18 cellular contexts compared by ENCODE assay signal in genomic region chr3:57735405-57735804, GRCh38. TPM values are rescaled to one million over a fixed set of nuclear protein-coding genes. Genes with fewer than 3 reads are reported as not detected.
A peak's percentile ranks its signal among the peaks of the same experiment; 100 is the strongest.
DNase-seq lines count a peak whose midpoint lies in the region; ATAC-seq and TF ChIP-seq lines count a peak whose summit lies in the region.
"Had no signal": no experiment of that assay in that cellular context is flagged by ENCODE, and none has a peak within 500 bp of the region (broad histone marks: within the 10 kb centered on the region; RNA-seq: fewer than 3 reads in every experiment).

No MANE protein-coding gene starts in this region.

- H3K4me3 ChIP-seq in mammary epithelial cell (replicated peaks in 1 of 3; ENCODE audit: insufficient read depth in 1 of 3, low read depth in 2 of 3, low read length in 3 of 3) (no peak overlapping the region), breast epithelium (no peak overlapping the region), HCT116 (replicated peaks in 1 of 2; ENCODE audit: low read depth in 1 of 2, low read length in 2 of 2) (no peak overlapping the region), Loucy (ENCODE audit: low read length, poor library complexity, severe bottlenecking) (no peak overlapping the region)
- H3K4me3 ChIP-seq: A549; BLaER1 treated with 17β-estradiol and CSF1 and Interleukin-3, amounts not matched to agents 10 nM and 100 nM had no signal

- H3K9me2 ChIP-seq in HCT116 (ENCODE audit: insufficient read depth) (no peaks in the 10 kb centered on the region), Loucy (replicated peaks; ENCODE audit: low read depth, low read length) (no peaks in the 10 kb centered on the region)

- H3K9ac ChIP-seq in mammary epithelial cell (ENCODE audit: insufficient read depth, low read length) (no peak overlapping the region), HCT116 (ENCODE audit: low read length) (no peak overlapping the region), Loucy (ENCODE audit: low read depth, low read length, poor library complexity, severe bottlenecking) (no peak overlapping the region)
- H3K9ac ChIP-seq: BLaER1 treated with 17β-estradiol and CSF1 and Interleukin-3, amounts not matched to agents 10 nM and 100 nM had no signal

- TF ChIP-seq CTCF in mammary epithelial cell (conservative IDR thresholded peaks at IDR 0.05 in 1 of 2, IDR thresholded peaks at IDR 0.05 in 1 of 2; ENCODE audit: extremely low read depth in 1 of 2, insufficient read depth in 1 of 2, low read depth in 1 of 2, low read length in 2 of 2), result no peak
- TF ChIP-seq CTCF in breast epithelium (IDR thresholded peaks at IDR 0.05), result no peak
- TF ChIP-seq CTCF in HCT116 (IDR thresholded peaks at IDR 0.05 in 2 of 3, conservative IDR thresholded peaks at IDR 0.05 in 1 of 3; ENCODE audit: borderline replicate concordance in 1 of 3, insufficient read depth in 1 of 3, low read depth in 2 of 3, low read length in 2 of 3), result no peak
- TF ChIP-seq CTCF in Loucy (conservative IDR thresholded peaks at IDR 0.05; ENCODE audit: low read length), result no peak

- no peak for TF ChIP-seq RAD21 in HCT116 (IDR thresholded peaks at IDR 0.05; ENCODE audit: low read depth)

- no peaks in the 10 kb centered on the region for H3K79me2 ChIP-seq in mammary epithelial cell (ENCODE audit: insufficient read depth, low read length)
- no peaks in the 10 kb centered on the region for H3K79me2 ChIP-seq in HCT116 (ENCODE audit: insufficient read depth, low read length)
- no peaks in the 10 kb centered on the region for H3K79me2 ChIP-seq in Loucy (ENCODE audit: insufficient read depth, low read length)

- no peak overlapping the region for H3K27ac ChIP-seq in mammary epithelial cell (ENCODE audit: insufficient read depth, low read depth, low read length)
- no peak overlapping the region for H3K27ac ChIP-seq in breast epithelium
- no peak overlapping the region for H3K27ac ChIP-seq in HCT116 (ENCODE audit: low read depth, low read length)
- peak overlapping the region; percentile 68 for H3K27ac ChIP-seq in epithelial cell of prostate
- H3K27ac ChIP-seq: 22Rv1; A549; BLaER1 treated with 17β-estradiol and CSF1 and Interleukin-3, amounts not matched to agents 10 nM and 100 nM; C4-2B had no signal

- H3K4me1 ChIP-seq in mammary epithelial cell (ENCODE audit: insufficient read depth, low read length), result no peaks in the 10 kb centered on the region
- no peaks in the 10 kb centered on the region for H3K4me1 ChIP-seq in breast epithelium
- peaks cover 0 to 6% of the 10 kb centered on the region in 2 experiments; a peak in 1 of 4 replicates for H3K4me1 ChIP-seq in HCT116 (ENCODE audit: control insufficient read depth in 1 of 2, insufficient read depth in 2 of 2, low read length in 2 of 2)
- H3K4me1 ChIP-seq in Loucy (ENCODE audit: insufficient read depth, low read length, poor library complexity, severe bottlenecking), result no peaks in the 10 kb centered on the region
- H3K4me1 ChIP-seq: A549, Caco-2 had no signal

- no peaks in the 10 kb centered on the region for H3F3A ChIP-seq in Loucy (ENCODE audit: low read depth)

- intact Hi-C loops in mammary epithelial cell (cut with micrococcal nuclease) (no loop called here), breast epithelium (cut with DNase I; ENCODE audit: low total_unique reads) (no loop called here), HCT116 (cut with micrococcal nuclease) (no loop called here)

- no TSS peak for BruUV-seq in mammary epithelial cell (replicated peaks; lab: Mats Ljungman, UMichigan)
- BruUV-seq in HCT116 (replicated peaks; lab: Mats Ljungman, UMichigan), result no TSS peak

- in situ Hi-C loops in mammary epithelial cell (cut with MboI; ENCODE audit: low sequenced_read_pairs in 2 of 2), result no loop called here

- H3K4me2 ChIP-seq in mammary epithelial cell (ENCODE audit: insufficient read depth, low read depth, low read length) (no peak overlapping the region), HCT116 (ENCODE audit: low read length) (no peak overlapping the region), Loucy (ENCODE audit: low read depth, low read length, poor library complexity, severe bottlenecking) (no peak overlapping the region)
- H3K4me2 ChIP-seq: A549; BLaER1 treated with 17β-estradiol and CSF1 and Interleukin-3, amounts not matched to agents 10 nM and 100 nM had no signal

- dilution Hi-C loops in mammary epithelial cell (cut with HindIII; ENCODE audit: low sequenced_read_pairs), result no loop called here

- no peaks in the 10 kb centered on the region for H3K27me3 ChIP-seq in mammary epithelial cell (ENCODE audit: insufficient read depth, low read length)
- no peaks in the 10 kb centered on the region for H3K27me3 ChIP-seq in breast epithelium
- no peaks in the 10 kb centered on the region for H3K27me3 ChIP-seq in HCT116 (ENCODE audit: insufficient read depth, low read length)
- no peaks in the 10 kb centered on the region for H3K27me3 ChIP-seq in Loucy (ENCODE audit: insufficient read depth, low read length, poor library complexity, severe bottlenecking)
- H3K27me3 ChIP-seq: BLaER1 treated with 17β-estradiol and CSF1 and Interleukin-3, amounts not matched to agents 10 nM and 100 nM had no signal

- POLR2A ChIA-PET in HCT116 (lab: Charles Lee), result no interaction called here

- no peak overlapping the region for H2AFZ ChIP-seq in mammary epithelial cell (ENCODE audit: low read depth, low read length)
- peak overlapping the region; percentile 68 for H2AFZ ChIP-seq in HCT116 (ENCODE audit: low read depth, low read length, poor library complexity, severe bottlenecking)
- H2AFZ ChIP-seq in Loucy (ENCODE audit: low read length), result 0 out of 2 replicates have a peak overlapping the region, but pooled peaks have one; percentile 26

- H3K36me3 ChIP-seq in mammary epithelial cell (ENCODE audit: insufficient read depth, low read length), result no peaks in the 10 kb centered on the region
- no peaks in the 10 kb centered on the region for H3K36me3 ChIP-seq in breast epithelium
- no peaks in the 10 kb centered on the region for H3K36me3 ChIP-seq in HCT116 (ENCODE audit: control insufficient read depth in 1 of 2, insufficient read depth in 2 of 2, low read length in 2 of 2)
- H3K36me3 ChIP-seq in Loucy (ENCODE audit: insufficient read depth, low read length), result no peaks in the 10 kb centered on the region
- H3K36me3 ChIP-seq: BLaER1 treated with 17β-estradiol and CSF1 and Interleukin-3, amounts not matched to agents 10 nM and 100 nM had no signal

- 54% methylated on average over 2 of the region's 2 CpGs for WGBS in mammary epithelial cell (ENCODE audit: low coverage, missing lambda C conversion rate)

- CTCF ChIA-PET in mammary epithelial cell (lab: Charles Lee; ENCODE audit: low non-redundant PET), result no interaction called here
- CTCF ChIA-PET in HCT116 (lab: Charles Lee), result no interaction called here

- no peaks in the 10 kb centered on the region for H3K9me3 ChIP-seq in mammary epithelial cell (replicated peaks; ENCODE audit: insufficient read depth, low read length)
- H3K9me3 ChIP-seq in breast epithelium, result no peaks in the 10 kb centered on the region
- H3K9me3 ChIP-seq in HCT116 (ENCODE audit: control insufficient read depth in 1 of 2, insufficient read depth in 1 of 2, low read depth in 1 of 2, low read length in 2 of 2), result no peaks in the 10 kb centered on the region
- H3K9me3 ChIP-seq in Loucy (ENCODE audit: insufficient read depth, low read depth, low read length), result no peaks in the 10 kb centered on the region
- H3K9me3 ChIP-seq: A549; BLaER1 treated with 17β-estradiol and CSF1 and Interleukin-3, amounts not matched to agents 10 nM and 100 nM; Caco-2 had no signal

- H4K20me1 ChIP-seq in mammary epithelial cell (ENCODE audit: insufficient read depth, low read length) (no peaks in the 10 kb centered on the region), HCT116 (ENCODE audit: insufficient read depth) (no peaks in the 10 kb centered on the region), Loucy (ENCODE audit: insufficient read depth, low read length, poor library complexity, severe bottlenecking) (no peaks in the 10 kb centered on the region)
- H4K20me1 ChIP-seq: BLaER1 treated with 17β-estradiol and CSF1 and Interleukin-3, amounts not matched to agents 10 nM and 100 nM had no signal

- TF ChIP-seq POLR2A in breast epithelium (IDR thresholded peaks at IDR 0.05), result no peak
- TF ChIP-seq POLR2A in HCT116 (IDR thresholded peaks at IDR 0.05; ENCODE audit: borderline replicate concordance, extremely low read depth, insufficient read depth, insufficient read length), result no peak

- DNase-seq in mammary epithelial cell (peak; percentile 40), breast epithelium (ENCODE audit: low spot score in 2 of 2) (no peak), HCT116 (ENCODE audit: low read depth, low spot score) (no peak), epithelial cell of prostate (ENCODE audit: low read depth, low spot score) (no peak), NCI-H2227 treated with DMSO at 0.1 percent for 48 hours (lab: John Stamatoyannopoulos, UW) (no peak)
- DNase-seq: AML-193; Caco-2; Calu3; CD4-positive, alpha-beta T cell; CD8-positive, alpha-beta T cell; DMS79 treated with DMSO at 0.1 percent for 48 hours; GF-D8 had no signal

- ATAC-seq in HCT116, result no peak
- no peak for ATAC-seq in GM18858 (IDR thresholded peaks at IDR 0.05; ENCODE audit: unreplicated experiment)
- ATAC-seq: A549; CD8-positive, alpha-beta T cell had no signal

- RAD21 ChIA-PET in HCT116 (lab: Charles Lee; ENCODE audit: low non-redundant PET in 1 of 2, low total read pairs in 2 of 2, uncharacterized antibody in 2 of 2, unreplicated experiment in 2 of 2), result no interaction called here

TF ChIP-seq in HCT116, 20 proteins besides CTCF, POLR2A, EP300 and RAD21 (continues in another document):
- no peak for TF ChIP-seq JUND (IDR thresholded peaks at IDR 0.05)
- no peak for TF ChIP-seq SIN3A (IDR thresholded peaks at IDR 0.05; ENCODE audit: low read depth)
- TF ChIP-seq SRF (IDR thresholded peaks at IDR 0.05; ENCODE audit: low read depth), result no peak
- TF ChIP-seq ZNF274 (IDR thresholded peaks at IDR 0.05; ENCODE audit: low read depth, low read length), result no peak
- no peak for TF ChIP-seq ZFX (IDR thresholded peaks at IDR 0.05)
- no peak for TF ChIP-seq EGR1 (IDR thresholded peaks at IDR 0.05; ENCODE audit: low read depth)
- TF ChIP-seq FOSL1 (IDR thresholded peaks at IDR 0.05; ENCODE audit: low read depth), result no peak
- no peak for TF ChIP-seq ATF3 (IDR thresholded peaks at IDR 0.05)
- no peak for TF ChIP-seq CBX3 (IDR thresholded peaks at IDR 0.05; ENCODE audit: low read depth)

RNA-seq across cellular contexts. Expression of gene SLMAP, which starts 20.7 kb away (rescaled TPM):
- total RNA-seq in mammary epithelial cell, result 100 to 1,000 TPM in 1 of 2 donors, 10 to 100 TPM in 1; 96.4 to 126 TPM
- polyA plus RNA-seq in mammary epithelial cell, result 31.9 TPM
- polyA minus RNA-seq in mammary epithelial cell, result 137 TPM
- total RNA-seq in breast epithelium, result 100 to 1,000 TPM in 1 of 3 donors, 10 to 100 TPM in 2; 41.3 to 105 (median 83.6) TPM
- 81.0 TPM for total RNA-seq in HCT116 (2021; ENCODE audit: unreplicated experiment)
- polyA plus RNA-seq in HCT116 (2012), result 18.8 and 28.1 TPM in 2 replicates

RNA-seq across cellular contexts. Expression of gene DENND6A, which starts 42.5 kb away (rescaled TPM):
- total RNA-seq in mammary epithelial cell (10 to 100 TPM; 26.3 to 29.2 TPM), breast epithelium (10 to 100 TPM; 33.1 to 56.2 (median 38.0) TPM), HCT116 (2021; ENCODE audit: unreplicated experiment) (22.3 TPM)
- polyA plus RNA-seq in mammary epithelial cell, result 10.3 TPM
- 59.1 TPM for polyA minus RNA-seq in mammary epithelial cell
- polyA plus RNA-seq in HCT116 (2012), result 5.2 and 8.7 TPM in 2 replicates
